ENCODE assay signal across 15 cellular contexts in the genomic region with DNA sequence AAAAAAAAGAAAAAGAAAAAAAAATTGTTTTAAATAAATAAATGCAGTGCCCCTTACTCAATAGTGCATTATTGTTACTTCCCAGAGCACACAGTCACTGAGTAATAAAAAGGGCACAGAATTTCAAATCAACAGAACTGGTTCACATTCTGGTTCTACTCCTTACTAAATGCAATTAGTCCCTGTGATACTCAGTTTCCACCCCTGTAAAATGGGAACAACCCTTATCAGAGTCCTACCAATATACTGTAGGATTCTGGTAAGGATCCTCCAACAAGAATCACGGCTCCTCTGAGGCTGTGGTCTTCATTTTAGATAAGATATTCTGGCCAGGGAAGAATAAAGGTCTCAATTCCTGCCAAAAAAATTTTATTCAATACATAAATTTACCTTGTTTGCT. TPM values are rescaled to one million over a fixed set of nuclear protein-coding genes. Genes with fewer than 3 reads are reported as not detected.
DNase-seq lines count a peak whose midpoint lies in the region; ATAC-seq and TF ChIP-seq lines count a peak whose summit lies in the region.
"Had no signal": no experiment of that assay in that cellular context is flagged by ENCODE, and none has a peak within 500 bp of the region (broad histone marks: within the 10 kb centered on the region; RNA-seq: fewer than 3 reads in every experiment).

No MANE protein-coding gene starts in this region.

- TF ChIP-seq CTCF in WTC11 (IDR thresholded peaks at IDR 0.05) (no peak), lower lobe of right lung (IDR thresholded peaks at IDR 0.05) (no peak), neural progenitor cell (IDR thresholded peaks at IDR 0.05) (no peak)

- intact Hi-C loops in lower lobe of right lung (cut with DNase I): no loop called here

- in situ Hi-C loops in GM23248 (cut with MboI): no loop called here

- H3K9me3 Mint-ChIP-seq in WTC11: no peaks in the 10 kb centered on the region
- no peaks in the 10 kb centered on the region for H3K9me3 Mint-ChIP-seq in natural killer cell treated with Interleukin-12 subunit alpha and Interleukin-12 subunit beta and Interleukin-15 and Interleukin-18, amount 100 ng/mL, for 72 hours
- no peaks in the 10 kb centered on the region for H3K9me3 Mint-ChIP-seq in neural progenitor cell
- H3K9me3 Mint-ChIP-seq: activated T-cell treated with anti-CD3 and anti-CD28 coated beads, Interleukin-2, amount 50 U/mL, for 72 hours had no signal

- H3K79me2 ChIP-seq in GM23248 (ENCODE audit: insufficient read depth) (peaks cover 73% of the 10 kb centered on the region), neural progenitor cell (ENCODE audit: low read depth) (no peaks in the 10 kb centered on the region)

- H3K27me3 ChIP-seq in GM23248 (replicated peaks; ENCODE audit: insufficient read depth): no peaks in the 10 kb centered on the region
- H3K27me3 ChIP-seq in lower lobe of right lung (ENCODE audit: low read depth): no peaks in the 10 kb centered on the region
- no peaks in the 10 kb centered on the region for H3K27me3 ChIP-seq in subcutaneous abdominal adipose tissue (ENCODE audit: control insufficient read depth in 5 of 5, insufficient read depth in 4 of 5, low read length in 5 of 5)
- no peaks in the 10 kb centered on the region for H3K27me3 ChIP-seq in neural progenitor cell

- H3K9ac ChIP-seq in GM23248 (peak overlapping the region; percentile 59; the same call in 1 of the 2 replicates), subcutaneous abdominal adipose tissue (ENCODE audit: low read length in 5 of 5) (peak overlapping the region in 1 of 5 donors; percentile 8), neural progenitor cell (no peak overlapping the region)

- H3K36me3 Mint-ChIP-seq in WTC11 (peaks cover 60% of the 10 kb centered on the region), neural progenitor cell (peaks cover 16% of the 10 kb centered on the region)
- H3K36me3 Mint-ChIP-seq in natural killer cell treated with Interleukin-12 subunit alpha and Interleukin-12 subunit beta and Interleukin-15 and Interleukin-18, amount 100 ng/mL, for 72 hours: no peaks in the 10 kb centered on the region
- H3K36me3 Mint-ChIP-seq: CD14-positive monocyte had no signal

- H3K4me1 ChIP-seq in GM23248 (ENCODE audit: insufficient read depth) (peaks cover 75% of the 10 kb centered on the region), lower lobe of right lung (peaks cover 44% of the 10 kb centered on the region), subcutaneous abdominal adipose tissue (ENCODE audit: control insufficient read depth in 5 of 5, insufficient read depth in 5 of 5, low read length in 5 of 5) (peaks cover 23 to 80% (median 67%) of the 10 kb centered on the region in 5 donors), neural progenitor cell (peaks cover 31% of the 10 kb centered on the region)

- H3K27ac ChIP-seq in GM23248 (peak overlapping the region; percentile 86), lower lobe of right lung (peak overlapping the region; percentile 81), subcutaneous abdominal adipose tissue (ENCODE audit: low read depth, low read length) (peak overlapping the region; percentile 92), neural progenitor cell (no peak overlapping the region)

- H3F3A ChIP-seq in GM23248 (ENCODE audit: insufficient read depth) (peaks cover 69% of the 10 kb centered on the region), neural progenitor cell (ENCODE audit: low read depth) (peaks cover 24% of the 10 kb centered on the region)

- no peak overlapping the region for H2AFZ ChIP-seq in GM23248
- no peak overlapping the region for H2AFZ ChIP-seq in neural progenitor cell (replicated peaks)

- H3K4me3 ChIP-seq in GM23248 (no peak overlapping the region), lower lobe of right lung (no peak overlapping the region), subcutaneous abdominal adipose tissue (ENCODE audit: low read depth in 1 of 5, low read length in 5 of 5) (no peak overlapping the region), neural progenitor cell (no peak overlapping the region)
- H3K4me3 ChIP-seq: HAP-1 had no signal

- H3K9me3 ChIP-seq in GM23248 (ENCODE audit: low read depth) (no peaks in the 10 kb centered on the region), lower lobe of right lung (no peaks in the 10 kb centered on the region), subcutaneous abdominal adipose tissue (ENCODE audit: control insufficient read depth in 5 of 5, low read length in 5 of 5) (no peaks in the 10 kb centered on the region), neural progenitor cell (ENCODE audit: low read depth) (no peaks in the 10 kb centered on the region)
- H3K9me3 ChIP-seq: HAP-1 had no signal

- H4K20me1 ChIP-seq in GM23248 (ENCODE audit: insufficient read depth): no peaks in the 10 kb centered on the region
- peaks cover 28% of the 10 kb centered on the region for H4K20me1 ChIP-seq in neural progenitor cell (ENCODE audit: low read depth)

- 65 to 68% methylated on average over 1 of the region's 1 CpG for WGBS in GM23248 (ENCODE audit: low coverage in 1 of 2, low lambda C conversion rate in 2 of 2, missing lambda C conversion rate in 2 of 2), 2 experiments

- H3K4me3 Mint-ChIP-seq in WTC11: no peak overlapping the region
- no peak overlapping the region for H3K4me3 Mint-ChIP-seq in natural killer cell treated with Interleukin-12 subunit alpha and Interleukin-12 subunit beta and Interleukin-15 and Interleukin-18, amount 100 ng/mL, for 72 hours
- no peak overlapping the region for H3K4me3 Mint-ChIP-seq in neural progenitor cell
- H3K4me3 Mint-ChIP-seq: activated T-cell treated with anti-CD3 and anti-CD28 coated beads, Interleukin-2, amount 50 U/mL, for 72 hours had no signal

- H3K27ac Mint-ChIP-seq in WTC11 (peak overlapping the region; percentile 87), neural progenitor cell (no peak overlapping the region)
- H3K27ac Mint-ChIP-seq in natural killer cell treated with Interleukin-12 subunit alpha and Interleukin-12 subunit beta and Interleukin-15 and Interleukin-18, amount 100 ng/mL, for 72 hours: no peak overlapping the region
- H3K27ac Mint-ChIP-seq: activated T-cell treated with anti-CD3 and anti-CD28 coated beads, Interleukin-2, amount 50 U/mL, for 72 hours had no signal

- ATAC-seq in WTC11: no peak
- no peak for ATAC-seq in lower lobe of right lung
- ATAC-seq in natural killer cell treated with Interleukin-12 subunit alpha and Interleukin-12 subunit beta and Interleukin-15 and Interleukin-18, amount 100 ng/mL, for 72 hours: no peak
- ATAC-seq: activated T-cell treated with anti-CD3 and anti-CD28 coated beads, Interleukin-2, amount 50 U/mL, for 72 hours had no signal

- no peaks in the 10 kb centered on the region for H3K27me3 Mint-ChIP-seq in WTC11 (ENCODE audit: low read depth)
- H3K27me3 Mint-ChIP-seq in natural killer cell treated with Interleukin-12 subunit alpha and Interleukin-12 subunit beta and Interleukin-15 and Interleukin-18, amount 100 ng/mL, for 72 hours: peaks cover 20 to 24% of the 10 kb centered on the region in 2 donors
- no peaks in the 10 kb centered on the region for H3K27me3 Mint-ChIP-seq in neural progenitor cell (ENCODE audit: insufficient read depth, low read depth)

- peaks cover 54% of the 10 kb centered on the region for H3K4me1 Mint-ChIP-seq in WTC11
- peaks cover 12 to 21% of the 10 kb centered on the region in 2 donors for H3K4me1 Mint-ChIP-seq in natural killer cell treated with Interleukin-12 subunit alpha and Interleukin-12 subunit beta and Interleukin-15 and Interleukin-18, amount 100 ng/mL, for 72 hours (ENCODE audit: low read depth in 2 of 2)
- peaks cover 41% of the 10 kb centered on the region for H3K4me1 Mint-ChIP-seq in neural progenitor cell

- DNase-seq in GM23248: no peak
- DNase-seq in WTC11 (ENCODE audit: low spot score): no peak
- DNase-seq in lower lobe of right lung: no peak
- DNase-seq in natural killer cell treated with Interleukin-12 subunit alpha and Interleukin-12 subunit beta and Interleukin-15 and Interleukin-18, amount 100 ng/mL, for 72 hours (ENCODE audit: low spot score): no peak
- no peak for DNase-seq in kidney tubule cell (ENCODE audit: low spot score)
- no peak for DNase-seq in neural progenitor cell (ENCODE audit: low spot score)
- no peak for DNase-seq in DMS114 treated with DMSO at 0.1 percent for 48 hours (lab: John Stamatoyannopoulos, UW; ENCODE audit: unreplicated experiment)
- DNase-seq: activated CD4-positive, alpha-beta T cell treated with anti-CD3 and anti-CD28 coated beads for 4 hours; activated T-cell treated with anti-CD3 and anti-CD28 coated beads, Interleukin-2, amount 50 U/mL, for 72 hours; amygdala; GF-D8; MV-4-11 had no signal

- no peaks in the 10 kb centered on the region for H3K9me2 ChIP-seq in GM23248 (ENCODE audit: insufficient read depth)

- H3K4me2 ChIP-seq in GM23248 (ENCODE audit: unreplicated experiment) (no peak overlapping the region), neural progenitor cell (no peak overlapping the region)

- H3K36me3 ChIP-seq in GM23248 (ENCODE audit: low read depth): peaks cover 18% of the 10 kb centered on the region; the same call in 1 of the 2 replicates
- peaks cover 8% of the 10 kb centered on the region for H3K36me3 ChIP-seq in lower lobe of right lung
- H3K36me3 ChIP-seq in subcutaneous abdominal adipose tissue (ENCODE audit: control insufficient read depth in 5 of 5, insufficient read depth in 5 of 5, low read length in 5 of 5): peaks cover 5 to 27% (median 14%) of the 10 kb centered on the region in 5 donors
- no peaks in the 10 kb centered on the region for H3K36me3 ChIP-seq in neural progenitor cell
- H3K36me3 ChIP-seq: HAP-1 had no signal

- POLR2A ChIA-PET in WTC11 (lab: Charles Lee): no interaction called here

- CTCF ChIA-PET in WTC11 (lab: Charles Lee): interaction anchor here (2.2 kb wide), 1 partner anchor 15 kb away, joined by 6 read pairs; no protein-coding TSS in a partner anchor

TF ChIP-seq in WTC11, 78 proteins besides CTCF, POLR2A, EP300 and RAD21 (continues in another document):
- TF ChIP-seq ZNF138 (CRISPR knock-in tag; conservative IDR thresholded peaks at IDR 0.05): no peak
- TF ChIP-seq, protein P1, sequence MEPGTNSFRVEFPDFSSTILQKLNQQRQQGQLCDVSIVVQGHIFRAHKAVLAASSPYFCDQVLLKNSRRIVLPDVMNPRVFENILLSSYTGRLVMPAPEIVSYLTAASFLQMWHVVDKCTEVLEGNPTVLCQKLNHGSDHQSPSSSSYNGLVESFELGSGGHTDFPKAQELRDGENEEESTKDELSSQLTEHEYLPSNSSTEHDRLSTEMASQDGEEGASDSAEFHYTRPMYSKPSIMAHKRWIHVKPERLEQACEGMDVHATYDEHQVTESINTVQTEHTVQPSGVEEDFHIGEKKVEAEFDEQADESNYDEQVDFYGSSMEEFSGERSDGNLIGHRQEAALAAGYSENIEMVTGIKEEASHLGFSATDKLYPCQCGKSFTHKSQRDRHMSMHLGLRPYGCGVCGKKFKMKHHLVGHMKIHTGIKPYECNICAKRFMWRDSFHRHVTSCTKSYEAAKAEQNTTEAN (CRISPR knock-in tag; IDR thresholded peaks at IDR 0.05): no peak

RNA-seq across cellular contexts. Expression of a gene that starts 50.7 kb away (rescaled TPM):
- 383 and 523 TPM in 2 replicates for total RNA-seq in GM23248 (2014; rRNA removed; shearing (Covaris generic))
- 33.9 and 39.4 TPM in 2 replicates for polyA plus RNA-seq in GM23248 (2016; fragmentation: Nextera tagmentation; extraction: Ambion mirVana)
- 292 to 339 TPM (median 296 TPM) in 3 replicates for total RNA-seq in WTC11 (2021)
- total RNA-seq in lower lobe of right lung: 93.1 TPM
- total RNA-seq in natural killer cell treated with Interleukin-12 subunit alpha and Interleukin-12 subunit beta and Interleukin-15 and Interleukin-18, amount 100 ng/mL, for 72 hours: under 1 TPM in 1 of 2 donors, not detected in 1; 0.17 TPM
- 55.8 and 108 TPM in 2 replicates for total RNA-seq in neural progenitor cell (ENCODE audit: low replicate concordance)

Comparison
In these comparisons a context has a peak if more than half of its experiments do, and no peak if none do; other contexts are left out.
1. RNA of a gene that starts 50.7 kb away (total RNA-seq): 383 to 523 TPM in GM23248, 292 to 339 TPM in WTC11, 93.1 TPM in lower lobe of right lung (single experiment) and 55.8 to 108 TPM in neural progenitor cell; 0.17 TPM in natural killer cell treated with Interleukin-12 subunit alpha and Interleukin-12 subunit beta and Interleukin-15 and Interleukin-18, amount 100 ng/mL, for 72 hours; every median in the first group is over 10 times any median in the second.